Comparison of ENCODE assay signal across 9 cellular contexts in genomic region chr22:40215266-40215665, GRCh38. TPM values are rescaled to one million over a fixed set of nuclear protein-coding genes. Genes with fewer than 3 reads are reported as not detected.
A peak's percentile ranks its signal among the peaks of the same experiment; 100 is the strongest.
DNase-seq lines count a peak whose midpoint lies in the region; ATAC-seq lines count a peak whose summit lies in the region.
"Had no signal": no experiment of that assay in that cellular context is flagged by ENCODE, and none has a peak within 500 bp of the region (broad histone marks: within the 10 kb centered on the region; RNA-seq: fewer than 3 reads in every experiment).

No MANE protein-coding gene starts in this region.

- peaks cover 94% of the 10 kb centered on the region for H3K4me1 Mint-ChIP-seq in central memory CD8-positive, alpha-beta T cell
- H3K4me1 Mint-ChIP-seq in naive thymus-derived CD8-positive, alpha-beta T cell: peaks cover 60 to 95% (median 92%) of the 10 kb centered on the region in 4 donors

- ATAC-seq in central memory CD8-positive, alpha-beta T cell (replicated peaks; ENCODE audit: extremely low read depth, poor library complexity, severe bottlenecking): no peak
- no peak for ATAC-seq in naive thymus-derived CD8-positive, alpha-beta T cell
- ATAC-seq in HG03159 (IDR thresholded peaks at IDR 0.05; ENCODE audit: unreplicated experiment) (no peak), GM19397 (IDR thresholded peaks at IDR 0.05; ENCODE audit: unreplicated experiment) (no peak), GM19035 (IDR thresholded peaks at IDR 0.05; ENCODE audit: unreplicated experiment) (no peak)

- H3K4me3 Mint-ChIP-seq in central memory CD8-positive, alpha-beta T cell: peak overlapping the region; percentile 72
- peak overlapping the region in 7 of 10 donors; percentile 55 to 88 (median 77) for H3K4me3 Mint-ChIP-seq in naive thymus-derived CD8-positive, alpha-beta T cell

- DNase-seq in GF-D8 (lab: John Stamatoyannopoulos, UW) (peak; percentile 79), NCI-H2029 (lab: John Stamatoyannopoulos, UW) (peak; percentile 57), NCI-H2081 treated with DMSO at 0.1 percent for 48 hours (lab: John Stamatoyannopoulos, UW) (no peak)
- no peak for DNase-seq in central memory CD8-positive, alpha-beta T cell (ENCODE audit: low spot score in 2 of 2)
- DNase-seq in naive thymus-derived CD8-positive, alpha-beta T cell: no peak
- DNase-seq: NCI-H774 had no signal

- H3K36me3 Mint-ChIP-seq in central memory CD8-positive, alpha-beta T cell (ENCODE audit: insufficient read depth): peaks cover 9% of the 10 kb centered on the region
- H3K36me3 Mint-ChIP-seq in naive thymus-derived CD8-positive, alpha-beta T cell: peaks cover 0 to 11% (median 0%) of the 10 kb centered on the region in 3 donors

- H3K27me3 Mint-ChIP-seq in central memory CD8-positive, alpha-beta T cell: no peaks in the 10 kb centered on the region
- H3K27me3 Mint-ChIP-seq in naive thymus-derived CD8-positive, alpha-beta T cell: no peaks in the 10 kb centered on the region

- no peaks in the 10 kb centered on the region for H3K9me3 Mint-ChIP-seq in central memory CD8-positive, alpha-beta T cell
- no peaks in the 10 kb centered on the region for H3K9me3 Mint-ChIP-seq in naive thymus-derived CD8-positive, alpha-beta T cell

- POLR2A ChIA-PET in naive thymus-derived CD8-positive, alpha-beta T cell (lab: Charles Lee): interaction anchor here (0.6 to 1.8 kb wide), 4 partner anchors 8 to 171 kb away, joined by 5 to 6 read pairs (median 5); partner anchors contain the start of gene ADSL

- H3K27ac Mint-ChIP-seq in central memory CD8-positive, alpha-beta T cell (ENCODE audit: low read depth): peak overlapping the region; percentile 94
- peak overlapping the region; percentile 61 to 94 (median 87) for H3K27ac Mint-ChIP-seq in naive thymus-derived CD8-positive, alpha-beta T cell

RNA-seq across cellular contexts. Expression of gene TNRC6B, which starts 37.5 kb away (rescaled TPM):
- 100 to 1,000 TPM; 134 to 142 TPM for total RNA-seq in naive thymus-derived CD8-positive, alpha-beta T cell
- 100 to 1,000 TPM in 2 of 3 donors, 10 to 100 TPM in 1; 67.3 to 116 (median 115) TPM for polyA plus RNA-seq in naive thymus-derived CD8-positive, alpha-beta T cell

Comparison
In these comparisons a context has a peak if more than half of its experiments do, and no peak if none do; other contexts are left out.
1. DNase-seq: peak in GF-D8 (single experiment) and NCI-H2029 (single experiment); none in central memory CD8-positive, alpha-beta T cell (0 of 2), naive thymus-derived CD8-positive, alpha-beta T cell (0 of 10) and NCI-H2081 treated with DMSO at 0.1 percent for 48 hours (single experiment).